ENCODE assay signal across 8 cellular contexts in genomic region chr1:155049651-155050559, GRCh38. TPM values are rescaled to one million over a fixed set of nuclear protein-coding genes. Genes with fewer than 3 reads are reported as not detected.
A peak's percentile ranks its signal among the peaks of the same experiment; 100 is the strongest.
DNase-seq lines count a peak whose midpoint lies in the region; ATAC-seq, FAIRE-seq and TF ChIP-seq lines count a peak whose summit lies in the region.

No MANE protein-coding gene starts in this region.

- no peaks in the 10 kb centered on the region for H3K36me3 ChIP-seq in CD4-positive, CD25-positive, alpha-beta regulatory T cell (ENCODE audit: control insufficient read depth, insufficient read depth, low read length)
- no peaks in the 10 kb centered on the region for H3K36me3 ChIP-seq in astrocyte (ENCODE audit: insufficient read depth, low read length)
- H3K36me3 ChIP-seq in lung (ENCODE audit: control insufficient read depth in 2 of 2, insufficient read depth in 2 of 2, low read length in 2 of 2): peaks cover 0 to 10% of the 10 kb centered on the region in 2 donors
- peaks cover 0 to 13% of the 10 kb centered on the region in 2 donors for H3K36me3 ChIP-seq in vagina

- H3K9me3 Mint-ChIP-seq in CD4-positive, CD25-positive, alpha-beta regulatory T cell: no peaks in the 10 kb centered on the region
- no peaks in the 10 kb centered on the region for H3K9me3 Mint-ChIP-seq in astrocyte (ENCODE audit: unreplicated experiment)

- H3K27me3 Mint-ChIP-seq in CD4-positive, CD25-positive, alpha-beta regulatory T cell: no peaks in the 10 kb centered on the region
- no peaks in the 10 kb centered on the region for H3K27me3 Mint-ChIP-seq in astrocyte (ENCODE audit: low read depth, unreplicated experiment)

- H3K9me3 ChIP-seq in CD4-positive, CD25-positive, alpha-beta regulatory T cell (ENCODE audit: control insufficient read depth in 2 of 2, low read length in 2 of 2): no peaks in the 10 kb centered on the region
- H3K9me3 ChIP-seq in astrocyte (ENCODE audit: insufficient read depth, low read depth, low read length): no peaks in the 10 kb centered on the region
- no peaks in the 10 kb centered on the region for H3K9me3 ChIP-seq in lung (ENCODE audit: control insufficient read depth in 2 of 2, insufficient read depth in 1 of 2, low read length in 1 of 2)
- no peaks in the 10 kb centered on the region for H3K9me3 ChIP-seq in vagina

- no peak for DNase-seq in CD4-positive, CD25-positive, alpha-beta regulatory T cell
- DNase-seq in HuH-7.5 (ENCODE audit: low spot score) (peak; percentile 43), astrocyte (ENCODE audit: low read depth) (peak; percentile 31), lung (ENCODE audit: low spot score) (no peak), vagina (ENCODE audit: extremely low spot score in 2 of 2) (no peak), ureter (ENCODE audit: low spot score) (no peak), NCI-H1694 (lab: John Stamatoyannopoulos, UW) (no peak)

- FAIRE-seq in astrocyte (lab: Jason Lieb, UNC): no peak

- WGBS in lung, 2 donors: 15 to 24% methylated on average over 10 of the region's 10 CpGs

- H3K27me3 ChIP-seq in CD4-positive, CD25-positive, alpha-beta regulatory T cell (ENCODE audit: control insufficient read depth, insufficient read depth, low read length): no peaks in the 10 kb centered on the region
- H3K27me3 ChIP-seq in astrocyte (ENCODE audit: insufficient read depth, low read length) (no peaks in the 10 kb centered on the region), lung (ENCODE audit: control insufficient read depth, insufficient read depth) (no peaks in the 10 kb centered on the region), vagina (no peaks in the 10 kb centered on the region)

- H3K79me2 ChIP-seq in astrocyte (ENCODE audit: insufficient read depth, low read length): no peaks in the 10 kb centered on the region

- no peaks in the 10 kb centered on the region for H3K36me3 Mint-ChIP-seq in CD4-positive, CD25-positive, alpha-beta regulatory T cell
- H3K36me3 Mint-ChIP-seq in astrocyte (ENCODE audit: low read depth, unreplicated experiment): no peaks in the 10 kb centered on the region

- H2AFZ ChIP-seq in astrocyte (ENCODE audit: low read depth, low read length): peak overlapping the region; percentile 98

- peak overlapping the region; percentile 51 for H3K4me3 ChIP-seq in CD4-positive, CD25-positive, alpha-beta regulatory T cell (ENCODE audit: low read depth, low read length)
- peak overlapping the region; percentile 64 for H3K4me3 ChIP-seq in astrocyte (ENCODE audit: insufficient read depth, low read depth, low read length)
- H3K4me3 ChIP-seq in lung: no peak overlapping the region
- H3K4me3 ChIP-seq in vagina: peak overlapping the region; percentile 86 to 88

- peak overlapping the region; percentile 72 for H3K27ac ChIP-seq in CD4-positive, CD25-positive, alpha-beta regulatory T cell (ENCODE audit: insufficient read depth, low read length, poor library complexity, severe bottlenecking)
- H3K27ac ChIP-seq in astrocyte (ENCODE audit: low read depth, low read length) (peak overlapping the region; percentile 5), lung (ENCODE audit: low read depth in 1 of 2, low read length in 1 of 2) (peak overlapping the region; percentile 92 to 97), vagina (peak overlapping the region; percentile 96)

- peak overlapping the region in 2 of 3 donors; percentile 64 to 85 for H3K27ac Mint-ChIP-seq in CD4-positive, CD25-positive, alpha-beta regulatory T cell
- H3K27ac Mint-ChIP-seq in astrocyte (ENCODE audit: unreplicated experiment): peak overlapping the region; percentile 91

- peaks cover 3 to 28% (median 19%) of the 10 kb centered on the region in 4 donors for H3K4me1 Mint-ChIP-seq in CD4-positive, CD25-positive, alpha-beta regulatory T cell
- peaks cover 25% of the 10 kb centered on the region for H3K4me1 Mint-ChIP-seq in astrocyte (ENCODE audit: low read depth, unreplicated experiment)

- H3K4me1 ChIP-seq in CD4-positive, CD25-positive, alpha-beta regulatory T cell (ENCODE audit: control insufficient read depth, insufficient read depth, low read length, poor library complexity, severe bottlenecking): peaks cover 25% of the 10 kb centered on the region
- peaks cover 32% of the 10 kb centered on the region for H3K4me1 ChIP-seq in astrocyte (ENCODE audit: insufficient read depth, low read length)
- H3K4me1 ChIP-seq in lung (ENCODE audit: control insufficient read depth in 2 of 2, insufficient read depth in 2 of 2, low read length in 2 of 2): peaks cover 0 to 11% of the 10 kb centered on the region in 2 donors
- H3K4me1 ChIP-seq in vagina: peaks cover 48% of the 10 kb centered on the region

- TF ChIP-seq CTCF in astrocyte (IDR thresholded peaks at IDR 0.05; ENCODE audit: insufficient read depth, low read depth, low read length): no peak
- TF ChIP-seq CTCF in lung (IDR thresholded peaks at IDR 0.05; ENCODE audit: control extremely low read depth, extremely low read depth): no peak
- no peak for TF ChIP-seq CTCF in vagina (IDR thresholded peaks at IDR 0.05)

- no peak for ATAC-seq in CD4-positive, CD25-positive, alpha-beta regulatory T cell (ENCODE audit: low read depth in 2 of 2)
- ATAC-seq in lung (ENCODE audit: insufficient read depth, low FRiP score) (no peak), GM19395 (IDR thresholded peaks at IDR 0.05; ENCODE audit: unreplicated experiment) (no peak)

- H3K9ac ChIP-seq in astrocyte (ENCODE audit: low read length): peak overlapping the region; percentile 74

- no peak for TF ChIP-seq POLR2A in vagina (IDR thresholded peaks at IDR 0.05)

- peaks cover 9% of the 10 kb centered on the region for H4K20me1 ChIP-seq in astrocyte (ENCODE audit: insufficient read depth, low read length)

- peak overlapping the region; percentile 84 to 93 (median 88) for H3K4me3 Mint-ChIP-seq in CD4-positive, CD25-positive, alpha-beta regulatory T cell
- H3K4me3 Mint-ChIP-seq in astrocyte (ENCODE audit: unreplicated experiment): peak overlapping the region; percentile 88

- H3K4me2 ChIP-seq in astrocyte (ENCODE audit: low read length): peak overlapping the region; percentile 93

- intact Hi-C loops in vagina (cut with DNase I): loop anchor here (5.0 kb wide), 2 partner anchors 37 to 48 kb away; partner anchors contain the start of gene ZBTB7B

RNA-seq across cellular contexts. Expression of gene ADAM15, which starts 1.2 kb away (rescaled TPM):
- total RNA-seq in CD4-positive, CD25-positive, alpha-beta regulatory T cell: 31.5 TPM
- 10 to 100 TPM in 3 of 4 donors, 1 to 10 TPM in 1; 9.8 to 24.7 (median 17.2) TPM for polyA plus RNA-seq in CD4-positive, CD25-positive, alpha-beta regulatory T cell
- 66.8 and 68.3 TPM in 2 replicates for total RNA-seq in astrocyte
- total RNA-seq in lung: 100 to 1,000 TPM in 1 of 2 donors, 10 to 100 TPM in 1; 49.5 to 209 TPM
- 100 to 1,000 TPM; 111 to 233 TPM for polyA plus RNA-seq in lung
- 193 TPM for total RNA-seq in vagina
- total RNA-seq in ureter: 152 TPM

RNA-seq across cellular contexts. Expression of gene EFNA4, which starts 13.6 kb away (rescaled TPM):
- total RNA-seq in CD4-positive, CD25-positive, alpha-beta regulatory T cell: 6.1 TPM
- 1 to 10 TPM; 2.5 to 5.9 (median 4.2) TPM for polyA plus RNA-seq in CD4-positive, CD25-positive, alpha-beta regulatory T cell
- total RNA-seq in astrocyte: 11.8 TPM in 2 replicates
- 10 to 100 TPM in 1 of 2 donors, 1 to 10 TPM in 1; 8.3 to 13.4 TPM for total RNA-seq in lung
- polyA plus RNA-seq in lung: 10 to 100 TPM in 1 of 2 donors, 1 to 10 TPM in 1; 9.2 to 11.2 TPM
- total RNA-seq in vagina: 13.8 TPM
- 11.2 TPM for total RNA-seq in ureter

RNA-seq across cellular contexts. Expression of gene DCST1, which starts 16.3 kb away (rescaled TPM):
- 0.32 TPM for total RNA-seq in CD4-positive, CD25-positive, alpha-beta regulatory T cell
- polyA plus RNA-seq in CD4-positive, CD25-positive, alpha-beta regulatory T cell: not detected
- total RNA-seq in astrocyte: not detected in 2 replicates
- under 1 TPM in 1 of 2 donors, not detected in 1; 0.20 TPM for total RNA-seq in lung
- polyA plus RNA-seq in lung: under 1 TPM in 1 of 2 donors, not detected in 1; 0.08 TPM
- not detected for total RNA-seq in vagina
- not detected for total RNA-seq in ureter

RNA-seq across cellular contexts. Expression of gene DCST2, which starts 16.3 kb away (rescaled TPM):
- 1.4 TPM for total RNA-seq in CD4-positive, CD25-positive, alpha-beta regulatory T cell
- not detected for polyA plus RNA-seq in CD4-positive, CD25-positive, alpha-beta regulatory T cell
- total RNA-seq in astrocyte (0.34 and 0.36 TPM in 2 replicates), lung (1 to 10 TPM in 1 of 2 donors, under 1 TPM in 1; 0.31 to 1.7 TPM), vagina (7.9 TPM), ureter (1.2 TPM)
- polyA plus RNA-seq in lung: 1 to 10 TPM in 1 of 2 donors, under 1 TPM in 1; 0.77 to 1.7 TPM

RNA-seq across cellular contexts. Expression of gene EFNA3, which starts 28.7 kb away (rescaled TPM):
- total RNA-seq in CD4-positive, CD25-positive, alpha-beta regulatory T cell: 0.52 TPM
- polyA plus RNA-seq in CD4-positive, CD25-positive, alpha-beta regulatory T cell: 1 to 10 TPM in 1 of 4 donors, under 1 TPM in 3; 0.42 to 1.2 (median 0.69) TPM
- 2.9 and 3.4 TPM in 2 replicates for total RNA-seq in astrocyte
- 1 to 10 TPM; 1.1 to 1.9 TPM for total RNA-seq in lung
- polyA plus RNA-seq in lung: 1 to 10 TPM; 1.5 to 1.8 TPM
- 22.3 TPM for total RNA-seq in vagina
- total RNA-seq in ureter: 1.1 TPM

Comparison
In these comparisons a context has a peak if more than half of its experiments do, and no peak if none do; other contexts are left out.
1. DNase-seq: peak in HuH-7.5 (single experiment) and astrocyte (single experiment); none in CD4-positive, CD25-positive, alpha-beta regulatory T cell (0 of 3), lung (single experiment), vagina (0 of 2), ureter (single experiment) and NCI-H1694 (single experiment).
2. H3K27ac ChIP-seq: peak in every context shown above with its lines; median percentile 96 in vagina; 94 in lung; 72 in CD4-positive, CD25-positive, alpha-beta regulatory T cell; 5 in astrocyte.